8 cellular contexts compared by ENCODE assay signal in genomic region chr2:74334931-74335333, GRCh38. TPM values are rescaled to one million over a fixed set of nuclear protein-coding genes. Genes with fewer than 3 reads are reported as not detected.
DNase-seq lines count a peak whose midpoint lies in the region; ATAC-seq and TF ChIP-seq lines count a peak whose summit lies in the region.

No MANE protein-coding gene starts in this region.

- no peaks in the 10 kb centered on the region for H3K36me3 Mint-ChIP-seq in MCF 10A (ENCODE audit: insufficient read depth, unreplicated experiment)

- H3K27me3 Mint-ChIP-seq in MCF 10A (ENCODE audit: insufficient read depth, unreplicated experiment), result peaks cover 7% of the 10 kb centered on the region

- peak; percentile 98 for TF ChIP-seq CTCF in VCaP (conservative IDR thresholded peaks at IDR 0.05)
- TF ChIP-seq CTCF in MCF 10A (IDR thresholded peaks at IDR 0.05; ENCODE audit: unreplicated experiment), result peak; percentile 88

- BruUV-seq in MCF 10A (replicated peaks; lab: Mats Ljungman, UMichigan), result no TSS peak

- POLR2A ChIA-PET in MCF 10A (lab: Yijun Ruan, JAX), result interaction anchor here (0.7 to 1.6 kb wide), 6 partner anchors 17 to 506 kb away, joined by 3 to 8 read pairs (median 3); partner anchors contain the start of genes MOB1A and STAMBP

- H3K27ac ChIP-seq in VCaP, result no peak overlapping the region

- DNase-seq in activated gamma-delta T cell treated with Interleukin-2 at 50 U/mL for 16 hours (peak; percentile 77), activated gamma-delta T cell (lab: John Stamatoyannopoulos, UW) (no peak), NCI-H2081 (lab: John Stamatoyannopoulos, UW) (peak; percentile 59 to 68), MCF 10A (ENCODE audit: unreplicated experiment) (peak; percentile 75), inferior parietal cortex (ENCODE audit: extremely low spot score) (peak; percentile 88)
- peak; percentile 48 to 61 for DNase-seq in stimulated activated CD4-positive, alpha-beta T cell treated with anti-CD3 and anti-CD28 coated beads, Interleukin-15, amount 100 ng/mL, for 1 hour (ENCODE audit: low read depth in 1 of 2, low spot score in 1 of 2)

- no peak overlapping the region for H3K4me3 Mint-ChIP-seq in MCF 10A (ENCODE audit: unreplicated experiment)

- H3K9me3 Mint-ChIP-seq in MCF 10A (ENCODE audit: unreplicated experiment), result no peaks in the 10 kb centered on the region

- no peak overlapping the region for H3K27ac Mint-ChIP-seq in MCF 10A (ENCODE audit: low read depth, unreplicated experiment)

- ATAC-seq in GM18861 (IDR thresholded peaks at IDR 0.05; ENCODE audit: unreplicated experiment), result no peak

- CTCF ChIA-PET in MCF 10A (lab: Yijun Ruan, JAX), result interaction anchor here (0.5 to 3.6 kb wide), 69 partner anchors 9 to 577 kb away, joined by 3 to 57 read pairs (median 4); partner anchors contain the start of genes DCTN1, MOB1A, SLC4A5 and STAMBP

- no peaks in the 10 kb centered on the region for H3K4me1 Mint-ChIP-seq in MCF 10A (ENCODE audit: insufficient read depth, unreplicated experiment)

- intact Hi-C loops in MCF 10A (cut with micrococcal nuclease), result loop anchor here (1.0 to 5.0 kb wide), 4 partner anchors 68 to 511 kb away; no protein-coding TSS in a partner anchor

RNA-seq across cellular contexts. Expression of gene SLC4A5, which starts 8.3 kb away (rescaled TPM):
- total RNA-seq in MCF 10A (2022), result 0.12 and 0.70 TPM in 2 replicates

RNA-seq across cellular contexts. Expression of gene DCTN1, which starts 45.2 kb away (rescaled TPM):
- 113 and 117 TPM in 2 replicates for total RNA-seq in MCF 10A (2022)
